ENCODE assay signal across 15 cellular contexts in the genomic region with DNA sequence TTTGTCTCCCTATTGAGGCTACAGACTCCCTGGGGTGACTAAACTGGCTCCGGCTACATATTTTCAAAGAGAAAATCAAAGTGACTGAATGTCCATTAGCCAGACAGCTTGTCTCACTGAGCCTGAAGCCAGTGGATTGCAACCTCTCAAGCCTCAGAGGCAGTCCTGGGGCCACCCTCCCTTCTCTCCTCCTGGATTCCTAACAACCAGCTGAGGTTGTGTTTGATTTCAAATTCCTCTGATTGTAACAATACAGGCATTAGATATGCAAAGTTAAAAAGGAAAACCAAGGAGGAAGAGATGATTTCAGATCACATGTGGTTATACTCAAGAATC.
DNase-seq lines count a peak whose midpoint lies in the region; ATAC-seq and TF ChIP-seq lines count a peak whose summit lies in the region.
"Had no signal": no experiment of that assay in that cellular context is flagged by ENCODE, and none has a peak within 500 bp of the region (broad histone marks: within the 10 kb centered on the region; RNA-seq: fewer than 3 reads in every experiment).

No MANE protein-coding gene starts in this region.

- CTCF ChIA-PET in SK-N-SH (lab: Yijun Ruan, JAX), result interaction anchor here (0.8 to 11.6 kb wide), 47 partner anchors 11 to 381 kb away, joined by 3 to 276 read pairs (median 7); a partner anchor contains a TSS

- H3K9ac ChIP-seq in SK-N-SH (no peak overlapping the region), parathyroid adenoma (no peak overlapping the region)
- H3K9ac ChIP-seq: BLaER1 treated with 17β-estradiol and CSF1 and Interleukin-3, amounts not matched to agents 10 nM and 100 nM had no signal

- H3K36me3 ChIP-seq in SK-N-SH (replicated peaks in 1 of 2; ENCODE audit: control insufficient read depth in 1 of 2, insufficient read depth in 2 of 2, low read length in 1 of 2) (no peaks in the 10 kb centered on the region), parathyroid adenoma (ENCODE audit: control insufficient read depth, insufficient read depth, low read length) (no peaks in the 10 kb centered on the region)
- H3K36me3 ChIP-seq: adrenal gland; BLaER1 treated with 17β-estradiol and CSF1 and Interleukin-3, amounts not matched to agents 10 nM and 100 nM had no signal

- intact Hi-C loops in left ventricle myocardium superior (cut with micrococcal nuclease), result no loop called here

- H3K4me1 Mint-ChIP-seq in glutamatergic neuron (ENCODE audit: low read depth, unreplicated experiment), result peaks cover 10% of the 10 kb centered on the region

- H2AFZ ChIP-seq in SK-N-SH (ENCODE audit: low read depth) (no peak overlapping the region), parathyroid adenoma (peak overlapping the region; percentile 9)

- peaks cover 3% of the 10 kb centered on the region for H3K9me3 Mint-ChIP-seq in glutamatergic neuron (ENCODE audit: unreplicated experiment)
- H3K9me3 Mint-ChIP-seq: activated T-helper 2 cell treated with anti-CD3 and anti-CD28 coated beads, Interferon-gamma antibody, Interleukin-2, Interleukin-4, amounts not matched to agents 10 μg/mL and 5 μg/mL and 100 μg/mL, durations not matched to agents 14 hours and 24 hours and 36 hours had no signal

- peaks cover 6% of the 10 kb centered on the region for H3F3A ChIP-seq in SK-N-SH (replicated peaks; ENCODE audit: insufficient read depth)

- H3K27me3 Mint-ChIP-seq in glutamatergic neuron (ENCODE audit: unreplicated experiment), result peaks cover 2% of the 10 kb centered on the region

- H3K27ac ChIP-seq in SK-N-SH (ENCODE audit: low read depth in 2 of 2, low read length in 1 of 2) (peak overlapping the region; percentile 14 to 67; a peak in 3 of 4 replicates), parathyroid adenoma (no peak overlapping the region)
- H3K27ac ChIP-seq: adrenal gland; BLaER1 treated with 17β-estradiol and CSF1 and Interleukin-3, amounts not matched to agents 10 nM and 100 nM had no signal

- peak; percentile 65 for ATAC-seq in left ventricle myocardium superior

- H3K4me3 ChIP-seq in SK-N-SH (ENCODE audit: low read depth in 2 of 2, low read length in 1 of 2) (no peak overlapping the region), parathyroid adenoma (ENCODE audit: low read depth, low read length) (no peak overlapping the region)
- H3K4me3 ChIP-seq: adrenal gland; BLaER1 treated with 17β-estradiol and CSF1 and Interleukin-3, amounts not matched to agents 10 nM and 100 nM; MG63 had no signal

- no peaks in the 10 kb centered on the region for H3K9me2 ChIP-seq in SK-N-SH

- no peak overlapping the region for H3K4me2 ChIP-seq in SK-N-SH
- peak overlapping the region; percentile 49 for H3K4me2 ChIP-seq in parathyroid adenoma (ENCODE audit: low read length)
- H3K4me2 ChIP-seq: BLaER1 treated with 17β-estradiol and CSF1 and Interleukin-3, amounts not matched to agents 10 nM and 100 nM had no signal

- H3K4me1 ChIP-seq in SK-N-SH (ENCODE audit: control insufficient read depth in 1 of 2, insufficient read depth in 2 of 2, low read depth in 1 of 2, low read length in 1 of 2) (peaks cover 10 to 26% of the 10 kb centered on the region in 2 experiments; a peak in 3 of 4 replicates), parathyroid adenoma (peaks cover 5% of the 10 kb centered on the region)

- H3K27ac Mint-ChIP-seq in glutamatergic neuron (ENCODE audit: unreplicated experiment), result no peak overlapping the region
- H3K27ac Mint-ChIP-seq: activated T-helper 2 cell treated with anti-CD3 and anti-CD28 coated beads, Interferon-gamma antibody, Interleukin-2, Interleukin-4, amounts not matched to agents 10 μg/mL and 5 μg/mL and 100 μg/mL, durations not matched to agents 14 hours and 24 hours and 36 hours had no signal

- TF ChIP-seq CTCF in SK-N-SH (IDR thresholded peaks at IDR 0.05), result no peak
- TF ChIP-seq CTCF in parathyroid adenoma (IDR thresholded peaks at IDR 0.05), result no peak
- TF ChIP-seq CTCF in glutamatergic neuron (IDR thresholded peaks at IDR 0.05; ENCODE audit: partially characterized antibody, unreplicated experiment), result no peak

- 100% methylated on average over 1 of the region's 1 CpG for WGBS in SK-N-SH (ENCODE audit: low lambda C conversion rate)

- no peak for TF ChIP-seq RAD21 in SK-N-SH (IDR thresholded peaks at IDR 0.05; ENCODE audit: low read length)

- DNase-seq in GM04503 (ENCODE audit: low read depth), result peak; percentile 17
- peak; percentile 36 for DNase-seq in SK-N-SH
- DNase-seq in left ventricle myocardium superior, result no peak
- no peak for DNase-seq in glutamatergic neuron
- no peak for DNase-seq in NK-92 treated with Interleukin-12 subunit alpha and Interleukin-12 subunit beta, amount 100 ng/mL, for 24 hours (lab: John Stamatoyannopoulos, UW)
- DNase-seq in GDM1 (lab: John Stamatoyannopoulos, UW), result no peak
- DNase-seq: MG63; NCI-H2029; stimulated activated CD4-positive, alpha-beta T cell treated with anti-CD3 and anti-CD28 coated beads, Interleukin-4, amount 100 ng/mL, for 24 hours; stimulated activated CD8-positive, alpha-beta memory T cell treated with anti-CD3 and anti-CD28 coated beads, Interleukin-4, amount 100 ng/mL, for 48 hours; T-helper 1 cell had no signal

- TF ChIP-seq EP300 in SK-N-SH (IDR thresholded peaks at IDR 0.05; ENCODE audit: borderline replicate concordance in 1 of 2, low read depth in 1 of 2, low read length in 1 of 2), result no peak

- H3K36me3 Mint-ChIP-seq in glutamatergic neuron (ENCODE audit: unreplicated experiment), result no peaks in the 10 kb centered on the region

- POLR2A ChIA-PET in SK-N-SH (lab: Yijun Ruan, JAX), result no interaction called here

- no peaks in the 10 kb centered on the region for H3K79me2 ChIP-seq in SK-N-SH (ENCODE audit: insufficient read depth)
- H3K79me2 ChIP-seq in parathyroid adenoma, result no peaks in the 10 kb centered on the region

- H4K20me1 ChIP-seq in SK-N-SH (ENCODE audit: insufficient read depth), result no peaks in the 10 kb centered on the region
- H4K20me1 ChIP-seq: BLaER1 treated with 17β-estradiol and CSF1 and Interleukin-3, amounts not matched to agents 10 nM and 100 nM had no signal

- no peak overlapping the region for H3K4me3 Mint-ChIP-seq in glutamatergic neuron (ENCODE audit: unreplicated experiment)

- H3K27me3 ChIP-seq in SK-N-SH (ENCODE audit: insufficient read depth), result no peaks in the 10 kb centered on the region
- no peaks in the 10 kb centered on the region for H3K27me3 ChIP-seq in parathyroid adenoma (ENCODE audit: control insufficient read depth, insufficient read depth, low read length)
- H3K27me3 ChIP-seq: adrenal gland; BLaER1 treated with 17β-estradiol and CSF1 and Interleukin-3, amounts not matched to agents 10 nM and 100 nM; MG63 had no signal

- H3K9me3 ChIP-seq in SK-N-SH (no peaks in the 10 kb centered on the region), parathyroid adenoma (ENCODE audit: control insufficient read depth, low read length) (no peaks in the 10 kb centered on the region)
- H3K9me3 ChIP-seq: adrenal gland; BLaER1 treated with 17β-estradiol and CSF1 and Interleukin-3, amounts not matched to agents 10 nM and 100 nM; MG63 had no signal

TF ChIP-seq in SK-N-SH, 30 proteins besides CTCF, POLR2A, EP300 and RAD21:
- TF ChIP-seq YY1 (IDR thresholded peaks at IDR 0.05; ENCODE audit: low read depth) (no peak), NRF1 (IDR thresholded peaks at IDR 0.05; ENCODE audit: low read depth, low read length) (no peak), RCOR1 (IDR thresholded peaks at IDR 0.05; ENCODE audit: low read length) (no peak), FOXM1 (IDR thresholded peaks at IDR 0.05; ENCODE audit: low read depth) (no peak)
- TF ChIP-seq, protein P1, sequence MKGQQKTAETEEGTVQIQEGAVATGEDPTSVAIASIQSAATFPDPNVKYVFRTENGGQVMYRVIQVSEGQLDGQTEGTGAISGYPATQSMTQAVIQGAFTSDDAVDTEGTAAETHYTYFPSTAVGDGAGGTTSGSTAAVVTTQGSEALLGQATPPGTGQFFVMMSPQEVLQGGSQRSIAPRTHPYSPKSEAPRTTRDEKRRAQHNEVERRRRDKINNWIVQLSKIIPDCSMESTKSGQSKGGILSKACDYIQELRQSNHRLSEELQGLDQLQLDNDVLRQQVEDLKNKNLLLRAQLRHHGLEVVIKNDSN (IDR thresholded peaks at IDR 0.05; ENCODE audit: borderline replicate concordance, low read depth), result no peak

Comparison
In these comparisons a context has a peak if more than half of its experiments do, and no peak if none do; other contexts are left out.
1. DNase-seq: peak in GM04503 (single experiment) and SK-N-SH (single experiment); none in left ventricle myocardium superior (single experiment), glutamatergic neuron (single experiment), NK-92 treated with Interleukin-12 subunit alpha and Interleukin-12 subunit beta, amount 100 ng/mL, for 24 hours (single experiment) and GDM1 (single experiment).